In genomic region chr21:38905328-38905727, GRCh38 we compare ENCODE assay signal across 20 cellular contexts.
"Had no signal": no experiment of that assay in that cellular context is flagged by ENCODE, and none has a peak within 500 bp of the region (broad histone marks: within the 10 kb centered on the region; RNA-seq: fewer than 3 reads in every experiment).

No MANE protein-coding gene starts in this region.

- DNase-seq: activated CD4-positive, alpha-beta T cell treated with anti-CD3 and anti-CD28 coated beads for 36 hours; activated CD8-positive, alpha-beta memory T cell treated with anti-CD3 and anti-CD28 coated beads, Interleukin-2, amount 50 U/mL, for 48 hours; activated CD8-positive, alpha-beta T cell treated with anti-CD3 and anti-CD28 coated beads, Interleukin-2, amount 10 ng/mL, durations not matched to agents 7 days and 5 days; activated naive CD4-positive, alpha-beta T cell treated with anti-CD3 and anti-CD28 coated beads for 36 hours; adrenal gland; endodermal cell; erythroblast; glutamatergic neuron; left colon; naive thymus-derived CD8-positive, alpha-beta T cell; nucleus accumbens; small intestine; T-cell; upper lobe of left lung had no signal

- H3K27me3 Mint-ChIP-seq: activated CD4-positive, alpha-beta T cell treated with anti-CD3 and anti-CD28 coated beads for 36 hours had no signal

- H3K36me3 ChIP-seq: adrenal gland, upper lobe of left lung had no signal

- H3K9me3 Mint-ChIP-seq: central memory CD8-positive, alpha-beta T cell; endodermal cell had no signal

- H3K4me3 ChIP-seq: adrenal gland, mucosa of descending colon, SK-N-MC, upper lobe of left lung had no signal

- H3K27ac ChIP-seq: SK-N-MC, VCaP had no signal

- H3K27me3 ChIP-seq: adrenal gland, upper lobe of left lung had no signal

- H3K4me1 Mint-ChIP-seq: activated T-helper 17 cell treated with anti-CD3 and anti-CD28 coated beads, Interleukin-2, amount 50 U/mL, for 72 hours; central memory CD8-positive, alpha-beta T cell; naive thymus-derived CD8-positive, alpha-beta T cell; T-cell had no signal

- H3K4me3 Mint-ChIP-seq: activated CD4-positive, alpha-beta T cell treated with anti-CD3 and anti-CD28 coated beads for 36 hours; activated CD8-positive, alpha-beta T cell treated with anti-CD3 and anti-CD28 coated beads, Interleukin-2, amount 10 ng/mL, durations not matched to agents 7 days and 5 days; activated naive CD4-positive, alpha-beta T cell treated with anti-CD3 and anti-CD28 coated beads for 36 hours; activated T-helper 17 cell treated with anti-CD3 and anti-CD28 coated beads, Interleukin-2, amount 50 U/mL, for 72 hours; central memory CD8-positive, alpha-beta T cell; dendritic cell treated with granulocyte-macrophage colony-stimulating factor and Interleukin-4, amounts not matched to agents 40 ng/mL and 50 ng/mL, for 4 days; endodermal cell; naive thymus-derived CD8-positive, alpha-beta T cell; T-cell had no signal

- H3K36me3 Mint-ChIP-seq: T-cell had no signal

- H3K27ac Mint-ChIP-seq: activated CD4-positive, alpha-beta T cell treated with anti-CD3 and anti-CD28 coated beads for 36 hours; activated CD8-positive, alpha-beta T cell treated with anti-CD3 and anti-CD28 coated beads, Interleukin-2, amount 10 ng/mL, durations not matched to agents 7 days and 5 days; activated naive CD4-positive, alpha-beta T cell treated with anti-CD3 and anti-CD28 coated beads for 36 hours; activated T-helper 17 cell treated with anti-CD3 and anti-CD28 coated beads, Interleukin-2, amount 50 U/mL, for 72 hours; dendritic cell treated with granulocyte-macrophage colony-stimulating factor and Interleukin-4, amounts not matched to agents 40 ng/mL and 50 ng/mL, for 4 days; endodermal cell; naive thymus-derived CD8-positive, alpha-beta T cell; T-cell had no signal

- H3K9me3 ChIP-seq: adrenal gland, mucosa of descending colon, upper lobe of left lung had no signal

- ATAC-seq: activated CD4-positive, alpha-beta T cell treated with anti-CD3 and anti-CD28 coated beads for 36 hours; activated CD8-positive, alpha-beta T cell treated with anti-CD3 and anti-CD28 coated beads, Interleukin-2, amount 10 ng/mL, durations not matched to agents 7 days and 5 days; activated T-helper 17 cell treated with anti-CD3 and anti-CD28 coated beads, Interleukin-2, amount 50 U/mL, for 72 hours; left colon; mucosa of descending colon; naive thymus-derived CD8-positive, alpha-beta T cell; T-cell had no signal
